Comparison of ENCODE assay signal across 8 cellular contexts in genomic region chr1:43554444-43554992, GRCh38. TPM values are rescaled to one million over a fixed set of nuclear protein-coding genes. Genes with fewer than 3 reads are reported as not detected.
DNase-seq lines count a peak whose midpoint lies in the region; ATAC-seq, FAIRE-seq and TF ChIP-seq lines count a peak whose summit lies in the region.

No MANE protein-coding gene starts in this region.

- H2BK120ac ChIP-seq in H1 (replicated peaks; ENCODE audit: low read depth, low read length) = no peak overlapping the region

- no peak for ATAC-seq in CD8-positive, alpha-beta T cell
- ATAC-seq in HCT116 (0 out of 2 replicates have a peak, but pooled peaks have one; percentile 25), RWPE2 (ENCODE audit: low read depth) (no peak), HG02884 (IDR thresholded peaks at IDR 0.05; ENCODE audit: unreplicated experiment) (no peak), HG03097 (IDR thresholded peaks at IDR 0.05; ENCODE audit: low FRiP score, unreplicated experiment) (no peak)

- no peak overlapping the region for H3K14ac ChIP-seq in H1 (ENCODE audit: insufficient read length)

- H3K4me1 ChIP-seq in CD8-positive, alpha-beta T cell (ENCODE audit: insufficient read depth, low read length) = no peaks in the 10 kb centered on the region
- H3K4me1 ChIP-seq in HCT116 (ENCODE audit: control insufficient read depth in 1 of 2, insufficient read depth in 2 of 2, low read length in 2 of 2) = peaks cover 20 to 31% of the 10 kb centered on the region in 2 experiments
- peaks cover 23% of the 10 kb centered on the region for H3K4me1 ChIP-seq in RWPE2 (ENCODE audit: insufficient read depth, poor library complexity, severe bottlenecking)
- H3K4me1 ChIP-seq in H1 (replicated peaks in 1 of 4; ENCODE audit: control insufficient read depth in 3 of 4, insufficient read depth in 4 of 4, low read length in 3 of 4) = peaks cover 14 to 39% (median 31%) of the 10 kb centered on the region in 4 experiments

- H3K4me3 Mint-ChIP-seq in CD8-positive, alpha-beta T cell = no peak overlapping the region

- no peaks in the 10 kb centered on the region for H3K36me3 Mint-ChIP-seq in CD8-positive, alpha-beta T cell

- H3K9me3 Mint-ChIP-seq in CD8-positive, alpha-beta T cell = no peaks in the 10 kb centered on the region

- H3K27ac ChIP-seq in CD8-positive, alpha-beta T cell (ENCODE audit: low read depth, low read length) = no peak overlapping the region
- H3K27ac ChIP-seq in HCT116 (ENCODE audit: low read depth, low read length) (peak overlapping the region; percentile 13; the same call in 1 of the 2 replicates), RWPE2 (ENCODE audit: poor library complexity, severe bottlenecking) (no peak overlapping the region), H1 (ENCODE audit: low read depth, low read length) (no peak overlapping the region)

- H3K27me3 ChIP-seq in CD8-positive, alpha-beta T cell (ENCODE audit: insufficient read depth, low read length) = no peaks in the 10 kb centered on the region
- H3K27me3 ChIP-seq in HCT116 (ENCODE audit: insufficient read depth, low read length) (no peaks in the 10 kb centered on the region), RWPE2 (ENCODE audit: insufficient read depth, poor library complexity, severe bottlenecking) (no peaks in the 10 kb centered on the region), H1 (replicated peaks in 1 of 4; ENCODE audit: control insufficient read depth in 3 of 4, extremely low read depth in 1 of 4, insufficient read depth in 3 of 4, low read length in 3 of 4) (no peaks in the 10 kb centered on the region; a peak in 1 of 7 replicates)

- peaks cover 14% of the 10 kb centered on the region for H3K79me1 ChIP-seq in H1 (ENCODE audit: low read depth, low read length)

- H3K4me2 ChIP-seq in HCT116 (ENCODE audit: low read length) (no peak overlapping the region), H1 (ENCODE audit: insufficient read depth in 1 of 2, low read depth in 2 of 2, low read length in 2 of 2) (no peak overlapping the region)

- no peak overlapping the region for H4K5ac ChIP-seq in H1 (ENCODE audit: insufficient read length, low read depth, low read length)

- H3K27ac Mint-ChIP-seq in CD8-positive, alpha-beta T cell = no peak overlapping the region

- H3K56ac ChIP-seq in H1 (replicated peaks; ENCODE audit: insufficient read length, low read depth, low read length) = no peak overlapping the region

- no peak overlapping the region for H3K23ac ChIP-seq in H1 (ENCODE audit: insufficient read length)

- no peak overlapping the region for H2BK20ac ChIP-seq in H1 (ENCODE audit: low read length)

- H3K18ac ChIP-seq in H1 (ENCODE audit: extremely low read depth, low read length) = no peak overlapping the region

- TF ChIP-seq POLR2A in HCT116 (IDR thresholded peaks at IDR 0.05; ENCODE audit: borderline replicate concordance, extremely low read depth, insufficient read depth, insufficient read length) (no peak), H1 (IDR thresholded peaks at IDR 0.05; ENCODE audit: control extremely low read depth in 1 of 2, low read depth in 2 of 2, low read length in 2 of 2) (no peak)

- H2AK5ac ChIP-seq in H1 (ENCODE audit: low read depth, low read length) = no peak overlapping the region; the same call in 1 of the 2 replicates

- no peak for TF ChIP-seq EP300 in H1 (IDR thresholded peaks at IDR 0.05; ENCODE audit: borderline replicate concordance in 1 of 2, low read depth in 2 of 2, low read length in 2 of 2)

- H3K4me1 Mint-ChIP-seq in CD8-positive, alpha-beta T cell (ENCODE audit: low read depth) = peaks cover 7% of the 10 kb centered on the region

- H4K91ac ChIP-seq in H1 (replicated peaks; ENCODE audit: insufficient read length, low read length) = no peak overlapping the region

- H3K4me3 ChIP-seq in CD8-positive, alpha-beta T cell (ENCODE audit: low read depth, low read length) = no peak overlapping the region
- H3K4me3 ChIP-seq in HCT116 (replicated peaks in 1 of 2; ENCODE audit: low read depth in 1 of 2, low read length in 2 of 2) (no peak overlapping the region), RWPE2 (ENCODE audit: severe bottlenecking) (no peak overlapping the region), H1 (ENCODE audit: extremely low read depth in 1 of 4, insufficient read depth in 2 of 4, low read depth in 3 of 4, low read length in 4 of 4) (no peak overlapping the region), retinal pigment epithelial cell (ENCODE audit: low read length) (no peak overlapping the region)

- peak; percentile 29 for TF ChIP-seq CTCF in CD8-positive, alpha-beta T cell (IDR thresholded peaks at IDR 0.05)
- TF ChIP-seq CTCF in HCT116 (IDR thresholded peaks at IDR 0.05 in 2 of 3, conservative IDR thresholded peaks at IDR 0.05 in 1 of 3; ENCODE audit: borderline replicate concordance in 1 of 3, insufficient read depth in 1 of 3, low read depth in 2 of 3, low read length in 2 of 3) = peak in 2 of 3 experiments; percentile 55 to 65; a peak in 4 of 6 replicates
- peak; percentile 36 for TF ChIP-seq CTCF in RWPE2 (IDR thresholded peaks at IDR 0.05; ENCODE audit: poor library complexity, severe bottlenecking)
- peak in 2 of 3 experiments; percentile 55 to 74; a peak in 3 of 4 replicates for TF ChIP-seq CTCF in H1 (IDR thresholded peaks at IDR 0.05; ENCODE audit: control extremely low read depth in 1 of 3, insufficient read depth in 1 of 3, low read depth in 1 of 3, low read length in 3 of 3)
- TF ChIP-seq CTCF in retinal pigment epithelial cell (conservative IDR thresholded peaks at IDR 0.05; ENCODE audit: low read depth, low read length) = peak; percentile 74

- FAIRE-seq in H1 (lab: Jason Lieb, UNC) = no peak

- H2AFZ ChIP-seq in HCT116 (ENCODE audit: low read depth, low read length, poor library complexity, severe bottlenecking) = no peak overlapping the region
- no peak overlapping the region for H2AFZ ChIP-seq in H1 (ENCODE audit: low read length)

- H3K4ac ChIP-seq in H1 (replicated peaks; ENCODE audit: insufficient read length, low read depth, low read length) = no peak overlapping the region

- H3K9ac ChIP-seq in HCT116 (ENCODE audit: low read length) = no peak overlapping the region
- H3K9ac ChIP-seq in H1 (replicated peaks in 1 of 4; ENCODE audit: extremely low read depth in 1 of 4, low read depth in 3 of 4, low read length in 3 of 4) = no peak overlapping the region

- H2BK15ac ChIP-seq in H1 (ENCODE audit: low read length) = no peak overlapping the region

- CTCF ChIA-PET in CD8-positive, alpha-beta T cell (lab: Charles Lee) = interaction anchor here (0.7 to 1.1 kb wide), 4 partner anchors 22 to 96 kb away, joined by 3 to 5 read pairs (median 3); partner anchors contain the start of gene KDM4A
- CTCF ChIA-PET in HCT116 (lab: Charles Lee) (interaction anchor here (1.0 to 1.1 kb wide), 2 partner anchors 9 to 95 kb away, joined by 3 read pairs; partner anchors contain the start of gene KDM4A), H1 (lab: Charles Lee; ENCODE audit: partially characterized antibody) (interaction anchor here (0.6 to 15.4 kb wide), 20 partner anchors 9 to 111 kb away, joined by 3 to 169 read pairs (median 3); partner anchors contain the start of gene PTPRF)

- 79% methylated on average over 5 of the region's 6 CpGs; no CpG with 5 or more reads in 1 of the 2 experiments for WGBS in H1 (ENCODE audit: extremely low coverage in 1 of 2, insufficient coverage in 1 of 2, insufficient read length in 1 of 2, insufficient replicate concordance in 2 of 2, low coverage in 1 of 2, low lambda C conversion rate in 2 of 2, missing lambda C conversion rate in 1 of 2), 2 experiments

- intact Hi-C loops in CD8-positive, alpha-beta T cell (cut with DNase I, micrococcal nuclease) = no loop called here
- intact Hi-C loops in HCT116 (cut with micrococcal nuclease) = loop anchor here (5.0 kb wide), 1 partner anchor 88 kb away; no protein-coding TSS in a partner anchor

- POLR2A ChIA-PET in CD8-positive, alpha-beta T cell (lab: Charles Lee) = no interaction called here
- POLR2A ChIA-PET in HCT116 (lab: Charles Lee) (no interaction called here), H1 (lab: Charles Lee; ENCODE audit: partially characterized antibody) (interaction anchor here (1.0 to 14.9 kb wide), 6 partner anchors 10 to 96 kb away, joined by 3 to 270 read pairs (median 4); partner anchors contain the start of genes KDM4A and PTPRF)

- H3K23me2 ChIP-seq in H1 (ENCODE audit: low read depth, low read length) = peaks cover 5% of the 10 kb centered on the region

- no TSS peak for BruUV-seq in HCT116 (replicated peaks; lab: Mats Ljungman, UMichigan)

- DNase-seq in CD8-positive, alpha-beta T cell = peak in 3 of 7 experiments; percentile 18 to 51 (median 20)
- DNase-seq in HCT116 (ENCODE audit: low read depth, low spot score) (peak; percentile 21), RWPE2 (ENCODE audit: low spot score) (no peak), H1 (ENCODE audit: low read depth in 1 of 2, low spot score in 2 of 2) (no peak), retinal pigment epithelial cell (ENCODE audit: low read depth) (no peak), ureter (ENCODE audit: low spot score) (no peak)

- H3K79me2 ChIP-seq in HCT116 (ENCODE audit: insufficient read depth, low read length) = peaks cover 70% of the 10 kb centered on the region
- H3K79me2 ChIP-seq in H1 (ENCODE audit: control insufficient read depth in 1 of 2, insufficient read depth in 2 of 2, low read length in 2 of 2) = peaks cover 0 to 33% of the 10 kb centered on the region in 2 experiments; a peak in 2 of 4 replicates

- peaks cover 18% of the 10 kb centered on the region for H3K27me3 Mint-ChIP-seq in CD8-positive, alpha-beta T cell (ENCODE audit: low read depth)

- H4K20me1 ChIP-seq in HCT116 (ENCODE audit: insufficient read depth) = peaks cover 5% of the 10 kb centered on the region; the same call in 1 of the 2 replicates
- H4K20me1 ChIP-seq in H1 (replicated peaks in 1 of 2; ENCODE audit: control insufficient read depth in 1 of 2, insufficient read depth in 2 of 2, low read length in 2 of 2) = peaks cover 17 to 26% of the 10 kb centered on the region in 2 experiments

- no peaks in the 10 kb centered on the region for H3K9me2 ChIP-seq in HCT116 (ENCODE audit: insufficient read depth)

- H3K9me3 ChIP-seq in CD8-positive, alpha-beta T cell (ENCODE audit: low read length) = no peaks in the 10 kb centered on the region
- H3K9me3 ChIP-seq in HCT116 (ENCODE audit: control insufficient read depth in 1 of 2, insufficient read depth in 1 of 2, low read depth in 1 of 2, low read length in 2 of 2) (no peaks in the 10 kb centered on the region), RWPE2 (ENCODE audit: severe bottlenecking) (no peaks in the 10 kb centered on the region), H1 (ENCODE audit: insufficient read depth in 2 of 2, low read depth in 1 of 2, low read length in 1 of 2) (no peaks in the 10 kb centered on the region)

- no peak overlapping the region for H2BK12ac ChIP-seq in H1 (ENCODE audit: low read depth, low read length)

- RAD21 ChIA-PET in HCT116 (lab: Charles Lee; ENCODE audit: low non-redundant PET in 1 of 2, low total read pairs in 2 of 2, uncharacterized antibody in 2 of 2, unreplicated experiment in 2 of 2) = interaction anchor here in 1 of 2 experiments (0.7 kb wide), 1 partner anchor 482 kb away, joined by 3 read pairs; no protein-coding TSS in a partner anchor

- no peak overlapping the region for H4K8ac ChIP-seq in H1 (ENCODE audit: extremely low read depth, insufficient read depth, low read length)

- H2BK5ac ChIP-seq in H1 (ENCODE audit: low read depth, low read length) = peak overlapping the region; percentile 22; the same call in 1 of the 2 replicates

- no peak; the same call in 1 of the 2 replicates for TF ChIP-seq RAD21 in HCT116 (IDR thresholded peaks at IDR 0.05; ENCODE audit: low read depth)
- TF ChIP-seq RAD21 in H1 (IDR thresholded peaks at IDR 0.05 in 1 of 2, conservative IDR thresholded peaks at IDR 0.05 in 1 of 2; ENCODE audit: low read depth in 2 of 2, low read length in 2 of 2) = peak; percentile 43 to 57; a peak in 3 of 4 replicates

- no peaks in the 10 kb centered on the region for H3K36me3 ChIP-seq in CD8-positive, alpha-beta T cell (ENCODE audit: insufficient read depth, low read length)
- peaks cover 13 to 63% of the 10 kb centered on the region in 2 experiments; a peak in 3 of 4 replicates for H3K36me3 ChIP-seq in HCT116 (ENCODE audit: control insufficient read depth in 1 of 2, insufficient read depth in 2 of 2, low read length in 2 of 2)
- peaks cover 78% of the 10 kb centered on the region for H3K36me3 ChIP-seq in RWPE2 (ENCODE audit: low read depth)
- H3K36me3 ChIP-seq in H1 (ENCODE audit: control insufficient read depth in 2 of 4, insufficient read depth in 4 of 4, low read length in 3 of 4) = peaks cover 9 to 25% (median 13%) of the 10 kb centered on the region in 4 experiments; a peak in 7 of 8 replicates

RNA-seq across cellular contexts. Expression of gene PTPRF, which starts 23.8 kb away (rescaled TPM):
- under 1 TPM in 1 of 2 experiments, not detected in 1; 0.11 TPM for total RNA-seq in CD8-positive, alpha-beta T cell
- total RNA-seq in HCT116 (2021; ENCODE audit: unreplicated experiment) (224 TPM), ureter (405 TPM)
- polyA plus RNA-seq in HCT116 (2012) = 217 and 285 TPM in 2 replicates
- 221 and 231 TPM in 2 replicates for total RNA-seq in H1 (2021; fragmentation: NEBNext Ultra II Directional; extraction: Animal tissue kit (Norgen Biotek cat#: 25700))
- 136 and 174 TPM in 2 replicates for polyA plus RNA-seq in H1 (2011; rRNA removed)
- polyA plus RNA-seq in H1 (2011; cell fraction: cytosol; rRNA removed) = 128 TPM
- 286 TPM for polyA plus RNA-seq in H1 (2011; cell fraction: nucleus; rRNA removed)
- 142 to 208 TPM (median 171 TPM) in 4 replicates for polyA plus RNA-seq in H1 (2012, experiment 1 of 2)
- 95.7 TPM for polyA plus RNA-seq in H1 (2012, experiment 2 of 2)
- 171 TPM for polyA plus RNA-seq in H1 (2013, experiment 1 of 2)
- polyA plus RNA-seq in H1 (2013, experiment 2 of 2) = 161 TPM
- 365 and 371 TPM in 2 replicates for polyA minus RNA-seq in H1 (2011; rRNA and poly(A)+ RNA removed)
- polyA minus RNA-seq in H1 (2011; cell fraction: cytosol; rRNA and poly(A)+ RNA removed) = 155 TPM
- 141 TPM for polyA minus RNA-seq in H1 (2011; cell fraction: nucleus; rRNA and poly(A)+ RNA removed)

Comparison
In these comparisons a context has a peak if more than half of its experiments do, and no peak if none do; other contexts are left out.
1. RNA of gene PTPRF, which starts 23.8 kb away (total RNA-seq): 405 TPM in ureter (single experiment), 221 to 231 TPM in H1 and 224 TPM in HCT116 (single experiment); 0.11 TPM in CD8-positive, alpha-beta T cell; every median in the first group is over 100 times any median in the second.
2. Peak in every context shown above with its lines, with median percentiles within 50 percentile points of each other: CTCF ChIP-seq.